ENCODE assay signal across 1 cellular context in the genomic region with DNA sequence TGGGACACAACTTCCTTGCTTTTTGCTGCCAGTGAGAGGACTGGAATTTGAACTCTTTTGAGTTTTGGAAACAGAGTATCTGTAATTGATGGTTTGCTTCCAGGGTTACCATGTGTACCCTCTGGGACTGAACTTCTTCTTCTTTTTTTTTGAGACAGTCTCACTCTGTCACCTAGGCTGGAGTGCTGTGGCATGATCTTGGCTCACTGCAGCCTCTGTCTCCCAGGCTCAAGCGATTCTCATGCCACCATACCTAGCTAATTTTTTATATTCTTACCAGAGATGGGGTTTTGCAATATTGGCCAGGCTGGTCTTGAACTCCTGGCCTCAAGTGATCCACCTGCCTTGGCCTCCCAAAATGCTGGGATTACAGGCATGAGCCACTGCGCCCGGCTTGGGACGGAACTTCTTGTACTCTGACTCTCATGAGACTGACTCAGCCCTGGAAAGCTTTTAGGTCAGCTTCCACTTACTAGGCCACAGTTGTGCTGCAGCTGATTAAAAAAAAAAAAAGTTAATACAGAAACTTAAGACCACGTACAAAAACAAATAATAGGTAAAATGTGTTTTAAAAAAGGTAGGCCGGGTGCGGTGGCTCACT.
TF ChIP-seq lines count a peak whose summit lies in the region.

No MANE protein-coding gene starts in this region.

TF ChIP-seq in IMR-90, 13 proteins besides CTCF, POLR2A, EP300 and RAD21 (continued from another document):
- TF ChIP-seq, protein P1, sequence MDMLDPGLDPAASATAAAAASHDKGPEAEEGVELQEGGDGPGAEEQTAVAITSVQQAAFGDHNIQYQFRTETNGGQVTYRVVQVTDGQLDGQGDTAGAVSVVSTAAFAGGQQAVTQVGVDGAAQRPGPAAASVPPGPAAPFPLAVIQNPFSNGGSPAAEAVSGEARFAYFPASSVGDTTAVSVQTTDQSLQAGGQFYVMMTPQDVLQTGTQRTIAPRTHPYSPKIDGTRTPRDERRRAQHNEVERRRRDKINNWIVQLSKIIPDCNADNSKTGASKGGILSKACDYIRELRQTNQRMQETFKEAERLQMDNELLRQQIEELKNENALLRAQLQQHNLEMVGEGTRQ (IDR thresholded peaks at IDR 0.05; ENCODE audit: low read depth, low read length), result no peak
- TF ChIP-seq RCOR1 (IDR thresholded peaks at IDR 0.05; ENCODE audit: insufficient replicate concordance, low read length) (no peak), MXI1 (IDR thresholded peaks at IDR 0.05; ENCODE audit: borderline replicate concordance, low read depth, low read length) (no peak)
